Comparison of ENCODE assay signal across 1 cellular context in genomic region chr6:43835872-43836419, GRCh38.
TF ChIP-seq lines count a peak whose summit lies in the region.

No MANE protein-coding gene starts in this region.

TF ChIP-seq in HepG2, 621 proteins besides CTCF, POLR2A, EP300 and RAD21 (continued from another document):
- no peak for TF ChIP-seq ZNF18 (CRISPR knock-in tag; IDR thresholded peaks at IDR 0.05; ENCODE audit: insufficient replicate concordance)
